9 cellular contexts compared by ENCODE assay signal in genomic region chr16:87911099-87911763, GRCh38. TPM values are rescaled to one million over a fixed set of nuclear protein-coding genes. Genes with fewer than 3 reads are reported as not detected.
DNase-seq lines count a peak whose midpoint lies in the region; ATAC-seq and TF ChIP-seq lines count a peak whose summit lies in the region.
"Not testable (repeated sequence)": the region's sequence is repeated elsewhere in the genome, so short reads cannot be mapped to it uniquely, and the experiment has no call there.
"Had no signal": no experiment of that assay in that cellular context is flagged by ENCODE, and none has a peak within 500 bp of the region (broad histone marks: within the 10 kb centered on the region; RNA-seq: fewer than 3 reads in every experiment).

No MANE protein-coding gene starts in this region.

- WGBS in liver = 49% methylated on average over 23 of the region's 23 CpGs

- H3K36me3 ChIP-seq in A673 (ENCODE audit: insufficient read depth, low read length, poor library complexity, severe bottlenecking); ascending aorta; gastrocnemius medialis: not testable (repeated sequence)
- H3K36me3 ChIP-seq in liver (ENCODE audit: control insufficient read depth in 4 of 4, insufficient read depth in 3 of 4, low read depth in 1 of 4, low read length in 3 of 4) = peaks cover 0 to 17% (median 5%) of the 10 kb centered on the region in 4 donors

- not testable (repeated sequence) for H3K27ac ChIP-seq in A673 (ENCODE audit: low read depth, low read length, poor library complexity, severe bottlenecking)
- peak overlapping the region; percentile 81 to 88 for H3K27ac ChIP-seq in ascending aorta
- peak overlapping the region; percentile 71 to 85 for H3K27ac ChIP-seq in liver (ENCODE audit: low read depth in 1 of 2, low read length in 2 of 2)
- H3K27ac ChIP-seq in gastrocnemius medialis = peak overlapping the region; percentile 88 to 96 (median 90)

- peak; percentile 69 for DNase-seq in A673 (ENCODE audit: low spot score)
- peak; percentile 75 for DNase-seq in ELR (ENCODE audit: low read depth)
- peak; percentile 90 for DNase-seq in NCI-H1436 treated with DMSO at 0.1 percent for 48 hours (lab: John Stamatoyannopoulos, UW)
- DNase-seq in NCI-H460 (ENCODE audit: extremely low read depth, low read depth) = peak; percentile 60
- DNase-seq in ascending aorta (ENCODE audit: low spot score in 2 of 2) = peak; percentile 88 to 97
- DNase-seq in fibroblast of peridontal ligament (ENCODE audit: extremely low read depth) = peak; percentile 90
- peak; percentile 91 to 96 for DNase-seq in gastrocnemius medialis

- TF ChIP-seq RAD21 in liver (IDR thresholded peaks at IDR 0.05) = peak in 1 of 2 donors; percentile 5

- not testable (repeated sequence) for H3K9me3 ChIP-seq in A673 (ENCODE audit: low read depth, low read length, poor library complexity, severe bottlenecking); ascending aorta; liver (ENCODE audit: control insufficient read depth in 4 of 4, low read length in 3 of 4); gastrocnemius medialis

- H3K4me1 ChIP-seq in A673 (ENCODE audit: insufficient read depth, low read length, poor library complexity, severe bottlenecking); liver (ENCODE audit: control insufficient read depth in 4 of 4, insufficient read depth in 4 of 4, low read length in 3 of 4): not testable (repeated sequence)
- peaks cover 0 to 12% of the 10 kb centered on the region in 2 donors for H3K4me1 ChIP-seq in ascending aorta
- peaks cover 11 to 17% of the 10 kb centered on the region in 2 donors for H3K4me1 ChIP-seq in gastrocnemius medialis

- H3K4me3 ChIP-seq in A673 (ENCODE audit: low read depth, low read length, poor library complexity, severe bottlenecking); ascending aorta; liver (ENCODE audit: low read depth in 1 of 3, low read length in 3 of 3); gastrocnemius medialis: not testable (repeated sequence)

- CTCF ChIA-PET in A673 (lab: Charles Lee) = interaction anchor here (0.6 kb wide), 3 partner anchors 36 to 243 kb away, joined by 5 to 11 read pairs (median 7); no protein-coding TSS in a partner anchor

- TF ChIP-seq POLR2A in gastrocnemius medialis (IDR thresholded peaks at IDR 0.05) = peak in 1 of 2 donors; percentile 54

- ATAC-seq in gastrocnemius medialis = peak; percentile 96

- not testable (repeated sequence) for TF ChIP-seq CTCF in A673 (conservative IDR thresholded peaks at IDR 0.05; ENCODE audit: low read depth, low read length); ascending aorta (IDR thresholded peaks at IDR 0.05); liver (IDR thresholded peaks at IDR 0.05; ENCODE audit: low read depth, low read length, missing input control); gastrocnemius medialis (IDR thresholded peaks at IDR 0.05 in 4 of 5, conservative IDR thresholded peaks at IDR 0.05 in 1 of 5)

- in situ Hi-C loops in gastrocnemius medialis (cut with MboI; ENCODE audit: low sequenced_read_pairs in 4 of 4) = not testable (repeated sequence)

- POLR2A ChIA-PET in A673 (lab: Charles Lee; ENCODE audit: low non-redundant PET) = interaction anchor here (0.7 kb wide), 1 partner anchor 421 kb away, joined by 8 read pairs; no protein-coding TSS in a partner anchor

- H3K27me3 ChIP-seq in A673 (replicated peaks; ENCODE audit: insufficient read depth, low read depth, low read length, poor library complexity); ascending aorta; liver (ENCODE audit: control insufficient read depth in 4 of 4, insufficient read depth in 4 of 4, low read length in 3 of 4); gastrocnemius medialis: not testable (repeated sequence)

- not testable (repeated sequence) for BruUV-seq in A673 (replicated peaks; lab: Mats Ljungman, UMichigan)

- H3K9ac ChIP-seq in liver (ENCODE audit: low read depth in 1 of 2, low read length in 2 of 2) = not testable (repeated sequence)

- intact Hi-C loops in A673 (cut with micrococcal nuclease; ENCODE audit: unreplicated experiment) = not testable (repeated sequence)
- intact Hi-C loops in ascending aorta (cut with DNase I) (loop anchor here (1.0 to 2.0 kb wide), 2 partner anchors 40 to 58 kb away; partner anchors contain the start of gene BANP), gastrocnemius medialis (cut with DNase I; ENCODE audit: low total_unique reads) (loop anchor here (2.0 kb wide), 1 partner anchor 40 kb away; the partner anchor contains the start of gene BANP)

TF ChIP-seq in liver, 16 proteins besides CTCF, POLR2A, EP300 and RAD21:
- TF ChIP-seq FOXA1 (IDR thresholded peaks at IDR 0.05) (peak; percentile 20), ATF3 (IDR thresholded peaks at IDR 0.05) (peak; percentile 41), JUND (IDR thresholded peaks at IDR 0.05) (peak in 1 of 2 donors; percentile 54), HNF4A (conservative IDR thresholded peaks at IDR 0.05) (peak in 1 of 2 donors; percentile 37), RXRA (IDR thresholded peaks at IDR 0.05) (peak in 1 of 2 donors; percentile 62)

RNA-seq across cellular contexts. Expression of gene CA5A, which starts 25.1 kb away (rescaled TPM):
- total RNA-seq in A673 (2021) (not detected in 2 replicates), ascending aorta (not detected), liver (10 to 100 TPM; 12.3 to 66.8 TPM), gastrocnemius medialis (not detected)
- 0.10 TPM in 1 of 2 replicates, not detected in the other for total RNA-seq in NCI-H460 (2014; rRNA removed; shearing (Covaris generic))
- not detected in 2 replicates for polyA plus RNA-seq in NCI-H460 (2014; cell fraction: nucleus; rRNA removed)
- 10 to 100 TPM; 33.5 to 33.8 TPM for polyA plus RNA-seq in liver
- total RNA-seq: WTC11 had no signal

RNA-seq across cellular contexts. Expression of gene BANP, which starts 40.0 kb away (rescaled TPM):
- 35.2 and 44.3 TPM in 2 replicates for total RNA-seq in A673 (2021)
- 16.5 and 18.9 TPM in 2 replicates for total RNA-seq in NCI-H460 (2014; rRNA removed; shearing (Covaris generic))
- polyA plus RNA-seq in NCI-H460 (2014; cell fraction: nucleus; rRNA removed) = 27.1 and 28.0 TPM in 2 replicates
- 23.4 TPM for total RNA-seq in ascending aorta
- total RNA-seq in liver = 10 to 100 TPM; 20.5 to 20.7 TPM
- polyA plus RNA-seq in liver = 1 to 10 TPM; 4.9 to 6.9 TPM
- 10 to 100 TPM in 3 of 4 donors, 1 to 10 TPM in 1; 7.0 to 20.6 (median 16.1) TPM for total RNA-seq in gastrocnemius medialis

RNA-seq across cellular contexts. Expression of gene SLC7A5, which starts 41.9 kb away (rescaled TPM):
- total RNA-seq in A673 (2021) (324 and 371 TPM in 2 replicates), ascending aorta (7.6 TPM), liver (10 to 100 TPM in 1 of 2 donors, 1 to 10 TPM in 1; 7.9 to 66.0 TPM), gastrocnemius medialis (100 to 1,000 TPM in 1 of 4 donors, 10 to 100 TPM in 2, 1 to 10 TPM in 1; 7.0 to 133 (median 19.1) TPM)
- 222 and 239 TPM in 2 replicates for total RNA-seq in NCI-H460 (2014; rRNA removed; shearing (Covaris generic))
- polyA plus RNA-seq in NCI-H460 (2014; cell fraction: nucleus; rRNA removed) = 144 and 176 TPM in 2 replicates
- polyA plus RNA-seq in liver = 10 to 100 TPM in 1 of 2 donors, 1 to 10 TPM in 1; 4.5 to 13.3 TPM

Comparison
In these comparisons a context has a peak if more than half of its experiments do, and no peak if none do; other contexts are left out.
1. RNA of gene CA5A, which starts 25.1 kb away (total RNA-seq): 12.3 to 66.8 TPM in liver; 0.10 TPM in NCI-H460, not detected in A673, not detected in ascending aorta (single experiment) and not detected in gastrocnemius medialis; every median in the first group is over 10 times any median in the second.
2. Peak in every context shown above with its lines, with median percentiles within 50 percentile points of each other: DNase-seq.